2 cellular contexts compared by ENCODE assay signal in genomic region chr9:35758475-35759050, GRCh38.
TF ChIP-seq lines count a peak whose summit lies in the region.

No MANE protein-coding gene starts in this region.

TF ChIP-seq in IMR-90, 13 proteins besides CTCF, POLR2A, EP300 and RAD21:
- TF ChIP-seq CHD1 (IDR thresholded peaks at IDR 0.05; ENCODE audit: low read depth, low read length) (no peak), RFX5 (IDR thresholded peaks at IDR 0.05; ENCODE audit: low read depth, low read length) (no peak), USF2 (IDR thresholded peaks at IDR 0.05; ENCODE audit: low read depth, low read length) (no peak), RCOR1 (IDR thresholded peaks at IDR 0.05; ENCODE audit: insufficient replicate concordance, low read length) (no peak), MXI1 (IDR thresholded peaks at IDR 0.05; ENCODE audit: borderline replicate concordance, low read depth, low read length) (no peak), SMC3 (IDR thresholded peaks at IDR 0.05; ENCODE audit: low read depth, low read length) (no peak)
TF ChIP-seq in IMR-90: peak in this region for 0.

TF ChIP-seq in GM12878, 131 proteins besides CTCF, POLR2A, EP300 and RAD21:
- TF ChIP-seq, protein P1, sequence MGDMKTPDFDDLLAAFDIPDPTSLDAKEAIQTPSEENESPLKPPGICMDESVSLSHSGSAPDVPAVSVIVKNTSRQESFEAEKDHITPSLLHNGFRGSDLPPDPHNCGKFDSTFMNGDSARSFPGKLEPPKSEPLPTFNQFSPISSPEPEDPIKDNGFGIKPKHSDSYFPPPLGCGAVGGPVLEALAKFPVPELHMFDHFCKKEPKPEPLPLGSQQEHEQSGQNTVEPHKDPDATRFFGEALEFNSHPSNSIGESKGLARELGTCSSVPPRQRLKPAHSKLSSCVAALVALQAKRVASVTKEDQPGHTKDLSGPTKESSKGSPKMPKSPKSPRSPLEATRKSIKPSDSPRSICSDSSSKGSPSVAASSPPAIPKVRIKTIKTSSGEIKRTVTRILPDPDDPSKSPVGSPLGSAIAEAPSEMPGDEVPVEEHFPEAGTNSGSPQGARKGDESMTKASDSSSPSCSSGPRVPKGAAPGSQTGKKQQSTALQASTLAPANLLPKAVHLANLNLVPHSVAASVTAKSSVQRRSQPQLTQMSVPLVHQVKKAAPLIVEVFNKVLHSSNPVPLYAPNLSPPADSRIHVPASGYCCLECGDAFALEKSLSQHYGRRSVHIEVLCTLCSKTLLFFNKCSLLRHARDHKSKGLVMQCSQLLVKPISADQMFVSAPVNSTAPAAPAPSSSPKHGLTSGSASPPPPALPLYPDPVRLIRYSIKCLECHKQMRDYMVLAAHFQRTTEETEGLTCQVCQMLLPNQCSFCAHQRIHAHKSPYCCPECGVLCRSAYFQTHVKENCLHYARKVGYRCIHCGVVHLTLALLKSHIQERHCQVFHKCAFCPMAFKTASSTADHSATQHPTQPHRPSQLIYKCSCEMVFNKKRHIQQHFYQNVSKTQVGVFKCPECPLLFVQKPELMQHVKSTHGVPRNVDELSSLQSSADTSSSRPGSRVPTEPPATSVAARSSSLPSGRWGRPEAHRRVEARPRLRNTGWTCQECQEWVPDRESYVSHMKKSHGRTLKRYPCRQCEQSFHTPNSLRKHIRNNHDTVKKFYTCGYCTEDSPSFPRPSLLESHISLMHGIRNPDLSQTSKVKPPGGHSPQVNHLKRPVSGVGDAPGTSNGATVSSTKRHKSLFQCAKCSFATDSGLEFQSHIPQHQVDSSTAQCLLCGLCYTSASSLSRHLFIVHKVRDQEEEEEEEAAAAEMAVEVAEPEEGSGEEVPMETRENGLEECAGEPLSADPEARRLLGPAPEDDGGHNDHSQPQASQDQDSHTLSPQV (IDR thresholded peaks at IDR 0.05) = no peak
- TF ChIP-seq MTA3 (IDR thresholded peaks at IDR 0.05; ENCODE audit: borderline replicate concordance, low read length) (no peak), CUX1 (IDR thresholded peaks at IDR 0.05; ENCODE audit: insufficient replicate concordance, low read depth, low read length) (no peak), DPF2 (IDR thresholded peaks at IDR 0.05) (no peak), ZBTB4 (CRISPR knock-in tag; IDR thresholded peaks at IDR 0.05) (no peak), IKZF1 (conservative IDR thresholded peaks at IDR 0.05) (no peak), IRF3 (IDR thresholded peaks at IDR 0.05) (no peak), MXI1 (IDR thresholded peaks at IDR 0.05; ENCODE audit: low read depth, low read length) (no peak), CBX5 (IDR thresholded peaks at IDR 0.05; ENCODE audit: low read depth) (no peak), CHD2 (IDR thresholded peaks at IDR 0.05; ENCODE audit: borderline replicate concordance, low read depth, low read length) (no peak)
- TF ChIP-seq, protein P2, sequence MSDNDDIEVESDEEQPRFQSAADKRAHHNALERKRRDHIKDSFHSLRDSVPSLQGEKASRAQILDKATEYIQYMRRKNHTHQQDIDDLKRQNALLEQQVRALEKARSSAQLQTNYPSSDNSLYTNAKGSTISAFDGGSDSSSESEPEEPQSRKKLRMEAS (IDR thresholded peaks at IDR 0.05; ENCODE audit: low read depth, low read length) = no peak
